ENCODE assay signal across 17 cellular contexts in genomic region chr1:145708063-145708462, GRCh38. TPM values are rescaled to one million over a fixed set of nuclear protein-coding genes. Genes with fewer than 3 reads are reported as not detected.
DNase-seq lines count a peak whose midpoint lies in the region; ATAC-seq and TF ChIP-seq lines count a peak whose summit lies in the region.
"Had no signal": no experiment of that assay in that cellular context is flagged by ENCODE, and none has a peak within 500 bp of the region (broad histone marks: within the 10 kb centered on the region; RNA-seq: fewer than 3 reads in every experiment).

No MANE protein-coding gene starts in this region.

- no peak overlapping the region for H3K4me3 ChIP-seq in CD8-positive, alpha-beta memory T cell (ENCODE audit: low read length)

- intact Hi-C loops in cardiac septum (cut with DNase I) = no loop called here

- DNase-seq in EL = peak; percentile 70
- peak; percentile 48 for DNase-seq in HFFc6
- DNase-seq in amniotic epithelial cell (ENCODE audit: low read depth) = peak; percentile 53
- peak; percentile 80 for DNase-seq in myocyte (ENCODE audit: low read depth)
- no peak for DNase-seq in CD8-positive, alpha-beta memory T cell
- no peak for DNase-seq in cardiac septum (ENCODE audit: low spot score)
- DNase-seq: activated effector memory CD4-positive, alpha-beta T cell treated with Interleukin-2 at 50 U/mL for 16 hours; erythroblast; GF-D8; hypothalamus; NCI-H1694 treated with DMSO at 0.1 percent for 48 hours; NCI-H774; stimulated activated CD4-positive, alpha-beta T cell treated with anti-CD3 and anti-CD28 coated beads, Interleukin-2, amount 100 ng/mL, for 24 hours had no signal

- H3K27me3 ChIP-seq in CD8-positive, alpha-beta memory T cell (ENCODE audit: insufficient read depth, low read length, poor library complexity, severe bottlenecking) = no peaks in the 10 kb centered on the region

- no peak overlapping the region for H3K27ac ChIP-seq in CD8-positive, alpha-beta memory T cell (ENCODE audit: low read depth, low read length)

- H3K9me3 Mint-ChIP-seq in HFFc6 = no peaks in the 10 kb centered on the region
- no peaks in the 10 kb centered on the region for H3K9me3 Mint-ChIP-seq in CD8-positive, alpha-beta memory T cell

- H3K4me1 ChIP-seq in CD8-positive, alpha-beta memory T cell (ENCODE audit: insufficient read depth, low read length) = no peaks in the 10 kb centered on the region

- peaks cover 8% of the 10 kb centered on the region; the same call in 1 of the 2 replicates for H3K36me3 Mint-ChIP-seq in HFFc6 (ENCODE audit: low read depth)
- no peaks in the 10 kb centered on the region for H3K36me3 Mint-ChIP-seq in CD8-positive, alpha-beta memory T cell

- TF ChIP-seq CTCF in HFFc6 (IDR thresholded peaks at IDR 0.05) = no peak

- no peaks in the 10 kb centered on the region for H3K36me3 ChIP-seq in CD8-positive, alpha-beta memory T cell (ENCODE audit: insufficient read depth, low read length)

- H3K4me3 Mint-ChIP-seq in HFFc6 = peak overlapping the region; percentile 40
- no peak overlapping the region for H3K4me3 Mint-ChIP-seq in CD8-positive, alpha-beta memory T cell

- peaks cover 57% of the 10 kb centered on the region for H3K4me1 Mint-ChIP-seq in HFFc6 (ENCODE audit: low read depth)
- H3K4me1 Mint-ChIP-seq in CD8-positive, alpha-beta memory T cell = peaks cover 0 to 5% (median 4%) of the 10 kb centered on the region in 3 donors

- POLR2A ChIA-PET in CD8-positive, alpha-beta memory T cell (lab: Charles Lee) = no interaction called here

- H3K27ac Mint-ChIP-seq in HFFc6 = peak overlapping the region; percentile 58
- peak overlapping the region in 3 of 8 donors; percentile 64 to 68 (median 68) for H3K27ac Mint-ChIP-seq in CD8-positive, alpha-beta memory T cell

- H3K9me3 ChIP-seq in CD8-positive, alpha-beta memory T cell (ENCODE audit: low read length) = no peaks in the 10 kb centered on the region

- ATAC-seq in GM18870 (IDR thresholded peaks at IDR 0.05; ENCODE audit: unreplicated experiment) (no peak), HG03354 (IDR thresholded peaks at IDR 0.05; ENCODE audit: poor library complexity, severe bottlenecking, unreplicated experiment) (no peak)

- CTCF ChIA-PET in CD8-positive, alpha-beta memory T cell (lab: Charles Lee) = interaction anchor here (1.5 kb wide), 1 partner anchor 13 kb away, joined by 5 read pairs; no protein-coding TSS in a partner anchor

- H3K27me3 Mint-ChIP-seq in HFFc6 (ENCODE audit: insufficient read depth) = no peaks in the 10 kb centered on the region
- H3K27me3 Mint-ChIP-seq in CD8-positive, alpha-beta memory T cell = no peaks in the 10 kb centered on the region

RNA-seq across cellular contexts. Expression of gene PDZK1, which starts 0.9 kb away (rescaled TPM):
- total RNA-seq in HFFc6 (2021; fragmentation: NEBNext Ultra II Directional; extraction: Animal tissue kit (Norgen Biotek cat#: 25700)) = 1 to 10 TPM in 2 of 6 experiments, under 1 TPM in 4; 0.50 to 1.5 (median 0.88) TPM
- total RNA-seq in myocyte = 55.0 and 90.7 TPM in 2 replicates
- polyA plus RNA-seq in myocyte (2012) = 2.5 TPM
- total RNA-seq in CD8-positive, alpha-beta memory T cell = not detected
- 0.53 TPM for polyA plus RNA-seq in CD8-positive, alpha-beta memory T cell
- total RNA-seq in cardiac septum = 0.48 TPM
- total RNA-seq: lung microvascular endothelial cell had no signal

RNA-seq across cellular contexts. Expression of gene CD160, which starts 11.2 kb away (rescaled TPM):
- not detected for total RNA-seq in HFFc6 (2021; fragmentation: NEBNext Ultra II Directional; extraction: Animal tissue kit (Norgen Biotek cat#: 25700))
- total RNA-seq in myocyte = not detected in 2 replicates
- 0.34 TPM for polyA plus RNA-seq in myocyte (2012)
- 10 to 100 TPM; 22.3 to 24.6 TPM for total RNA-seq in CD8-positive, alpha-beta memory T cell
- polyA plus RNA-seq in CD8-positive, alpha-beta memory T cell = 31.6 TPM
- 0.22 TPM for total RNA-seq in cardiac septum
- total RNA-seq: lung microvascular endothelial cell, posterior vena cava had no signal

Comparison
In these comparisons a context has a peak if more than half of its experiments do, and no peak if none do; other contexts are left out.
1. DNase-seq: peak in EL (single experiment), HFFc6 (single experiment), amniotic epithelial cell (single experiment) and myocyte (single experiment); none in CD8-positive, alpha-beta memory T cell (0 of 5) and cardiac septum (single experiment).
2. RNA of gene PDZK1, which starts 0.9 kb away (total RNA-seq): 55.0 to 90.7 TPM in myocyte; 0.50 to 1.5 TPM in HFFc6, 0.48 TPM in cardiac septum (single experiment) and not detected in CD8-positive, alpha-beta memory T cell; every median in the first group is over 10 times any median in the second.
3. RNA of gene CD160, which starts 11.2 kb away (total RNA-seq): 22.3 to 24.6 TPM in CD8-positive, alpha-beta memory T cell; 0.22 TPM in cardiac septum (single experiment), not detected in HFFc6 and not detected in myocyte; every median in the first group is over 10 times any median in the second.